11 cellular contexts compared by ENCODE assay signal in the genomic region with DNA sequence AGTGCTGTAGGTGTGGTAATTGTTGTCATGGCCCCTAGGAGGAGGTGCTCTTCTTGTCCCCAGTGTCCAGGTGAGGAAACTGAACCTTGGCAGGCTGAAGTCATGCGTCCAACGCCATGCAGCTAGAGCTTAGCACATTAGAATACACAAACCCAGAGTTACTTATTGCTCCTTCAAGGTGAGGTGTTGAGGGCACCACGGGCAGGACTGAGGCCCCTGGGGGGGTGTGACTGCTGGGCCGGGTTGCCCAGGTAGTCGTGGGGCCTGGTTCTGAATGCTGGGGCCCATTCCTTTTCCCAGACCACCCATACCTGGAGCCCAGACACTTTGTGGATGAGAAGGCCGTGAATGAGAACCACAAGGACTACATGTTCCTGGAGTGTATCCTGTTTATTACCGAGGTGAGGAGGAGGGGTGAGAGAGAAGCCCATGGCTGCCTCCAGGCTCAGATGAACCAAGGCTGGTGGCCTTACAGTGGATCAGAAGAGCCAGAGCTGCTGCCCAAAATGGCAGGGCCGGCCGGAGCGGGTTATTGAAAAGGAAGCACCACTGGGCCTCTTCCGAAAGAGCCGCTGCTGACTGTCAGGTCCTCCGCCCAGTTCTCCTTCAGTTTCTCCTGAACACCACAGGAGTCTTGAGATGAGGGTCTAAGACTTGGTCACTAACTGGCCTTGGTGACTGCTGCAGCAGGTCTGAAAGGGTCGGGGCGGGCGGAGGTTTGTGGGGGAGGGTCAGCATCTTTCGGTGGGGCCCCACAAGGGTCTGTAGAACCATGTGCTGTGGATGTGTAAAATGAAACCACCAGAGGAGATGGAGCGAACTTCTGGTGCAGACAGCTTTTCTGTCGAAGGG. TPM values are rescaled to one million over a fixed set of nuclear protein-coding genes. Genes with fewer than 3 reads are reported as not detected.
A peak's percentile ranks its signal among the peaks of the same experiment; 100 is the strongest.
DNase-seq lines count a peak whose midpoint lies in the region; ATAC-seq and TF ChIP-seq lines count a peak whose summit lies in the region.
"Had no signal": no experiment of that assay in that cellular context is flagged by ENCODE, and none has a peak within 500 bp of the region (broad histone marks: within the 10 kb centered on the region; RNA-seq: fewer than 3 reads in every experiment).

No MANE protein-coding gene starts in this region.

- DNase-seq in activated naive CD4-positive, alpha-beta T cell treated with anti-CD3 and anti-CD28 coated beads, Interleukin-2, amount 10 ng/mL, durations not matched to agents 7 days and 5 days: no peak
- no peak for DNase-seq in activated naive CD4-positive, alpha-beta T cell treated with anti-CD3 and anti-CD28 coated beads, Interleukin-2, amount 50 U/mL, for 16 hours
- DNase-seq in dorsolateral prefrontal cortex (no peak), nephron progenitor cell (no peak), transverse colon (no peak), anterior cingulate cortex (lab: John Stamatoyannopoulos, UW) (no peak)
- no peak for DNase-seq in activated CD8-positive, alpha-beta memory T cell treated with anti-CD3 and anti-CD28 coated beads, Interleukin-2, amount 10 ng/mL, durations not matched to agents 7 days and 5 days
- DNase-seq: GF-D8, NCI-H2081 had no signal

- H3K36me3 ChIP-seq in transverse colon: no peaks in the 10 kb centered on the region

- H3K4me3 Mint-ChIP-seq in activated naive CD4-positive, alpha-beta T cell treated with anti-CD3 and anti-CD28 coated beads, Interleukin-2, amount 10 ng/mL, durations not matched to agents 7 days and 5 days: no peak overlapping the region
- H3K4me3 Mint-ChIP-seq in nephron progenitor cell: peak overlapping the region; percentile 38
- no peak overlapping the region for H3K4me3 Mint-ChIP-seq in activated CD8-positive, alpha-beta memory T cell treated with anti-CD3 and anti-CD28 coated beads, Interleukin-2, amount 10 ng/mL, durations not matched to agents 7 days and 5 days

- no peak for TF ChIP-seq EP300 in transverse colon (IDR thresholded peaks at IDR 0.05; ENCODE audit: low read depth)

- H3K36me3 Mint-ChIP-seq in activated naive CD4-positive, alpha-beta T cell treated with anti-CD3 and anti-CD28 coated beads, Interleukin-2, amount 10 ng/mL, durations not matched to agents 7 days and 5 days: peaks cover 26% of the 10 kb centered on the region
- peaks cover 17% of the 10 kb centered on the region for H3K36me3 Mint-ChIP-seq in nephron progenitor cell (ENCODE audit: low read depth)
- peaks cover 12% of the 10 kb centered on the region for H3K36me3 Mint-ChIP-seq in activated CD8-positive, alpha-beta memory T cell treated with anti-CD3 and anti-CD28 coated beads, Interleukin-2, amount 10 ng/mL, durations not matched to agents 7 days and 5 days

- H3K27ac ChIP-seq in dorsolateral prefrontal cortex (peak overlapping the region in 53 of 59 donors; percentile 6 to 100 (median 100)), transverse colon (peak overlapping the region; percentile 99 to 100 (median 100))

- H3K4me3 ChIP-seq in dorsolateral prefrontal cortex (no peak overlapping the region), transverse colon (no peak overlapping the region)

- no peak for TF ChIP-seq POLR2A in transverse colon (IDR thresholded peaks at IDR 0.05)

- H3K27me3 ChIP-seq in dorsolateral prefrontal cortex (no peaks in the 10 kb centered on the region), transverse colon (no peaks in the 10 kb centered on the region)

- H3K9me3 ChIP-seq in transverse colon: no peaks in the 10 kb centered on the region

- H3K9me3 Mint-ChIP-seq in activated naive CD4-positive, alpha-beta T cell treated with anti-CD3 and anti-CD28 coated beads, Interleukin-2, amount 10 ng/mL, durations not matched to agents 7 days and 5 days: no peaks in the 10 kb centered on the region
- no peaks in the 10 kb centered on the region for H3K9me3 Mint-ChIP-seq in nephron progenitor cell
- H3K9me3 Mint-ChIP-seq in activated CD8-positive, alpha-beta memory T cell treated with anti-CD3 and anti-CD28 coated beads, Interleukin-2, amount 10 ng/mL, durations not matched to agents 7 days and 5 days (ENCODE audit: low read depth): no peaks in the 10 kb centered on the region
- H3K9me3 Mint-ChIP-seq: activated T-helper 2 cell treated with anti-CD3 and anti-CD28 coated beads, Interferon-gamma antibody, Interleukin-2, Interleukin-4, amounts not matched to agents 10 μg/mL and 5 μg/mL and 100 μg/mL, durations not matched to agents 14 hours and 24 hours and 36 hours had no signal

- TF ChIP-seq CTCF in dorsolateral prefrontal cortex (IDR thresholded peaks at IDR 0.05 in 54 of 56, conservative IDR thresholded peaks at IDR 0.05 in 2 of 56; ENCODE audit: low read depth in 1 of 56, partially characterized antibody in 56 of 56) (no peak), nephron progenitor cell (IDR thresholded peaks at IDR 0.05) (no peak), transverse colon (IDR thresholded peaks at IDR 0.05) (no peak)

- peaks cover 32% of the 10 kb centered on the region for H3K4me1 Mint-ChIP-seq in activated naive CD4-positive, alpha-beta T cell treated with anti-CD3 and anti-CD28 coated beads, Interleukin-2, amount 10 ng/mL, durations not matched to agents 7 days and 5 days
- peaks cover 73% of the 10 kb centered on the region for H3K4me1 Mint-ChIP-seq in nephron progenitor cell
- H3K4me1 Mint-ChIP-seq in activated CD8-positive, alpha-beta memory T cell treated with anti-CD3 and anti-CD28 coated beads, Interleukin-2, amount 10 ng/mL, durations not matched to agents 7 days and 5 days: peaks cover 32% of the 10 kb centered on the region

- H3K27me3 Mint-ChIP-seq in activated naive CD4-positive, alpha-beta T cell treated with anti-CD3 and anti-CD28 coated beads, Interleukin-2, amount 10 ng/mL, durations not matched to agents 7 days and 5 days: no peaks in the 10 kb centered on the region
- H3K27me3 Mint-ChIP-seq in nephron progenitor cell (ENCODE audit: low read depth, poor library complexity): no peaks in the 10 kb centered on the region
- H3K27me3 Mint-ChIP-seq in activated CD8-positive, alpha-beta memory T cell treated with anti-CD3 and anti-CD28 coated beads, Interleukin-2, amount 10 ng/mL, durations not matched to agents 7 days and 5 days: no peaks in the 10 kb centered on the region

- CTCF ChIA-PET in activated naive CD4-positive, alpha-beta T cell treated with anti-CD3 and anti-CD28 coated beads, Interleukin-2, amount 10 ng/mL, durations not matched to agents 7 days and 5 days (lab: Charles Lee): interaction anchor here (1.2 to 3.3 kb wide), 9 partner anchors 35 to 487 kb away, joined by 3 to 22 read pairs (median 6); a partner anchor contains a TSS
- CTCF ChIA-PET in activated CD8-positive, alpha-beta memory T cell treated with anti-CD3 and anti-CD28 coated beads, Interleukin-2, amount 10 ng/mL, durations not matched to agents 7 days and 5 days (lab: Charles Lee): interaction anchor here (1.2 to 14.9 kb wide), 9 partner anchors 10 to 485 kb away, joined by 3 to 254 read pairs (median 8); a partner anchor contains a TSS

- in situ Hi-C loops in transverse colon (cut with MboI; ENCODE audit: low pct_ligation_motif_present in 1 of 4, low pct_unique_long_range_greater_than_20kb in 1 of 4, low sequenced_read_pairs in 3 of 4): loop anchor here (5.0 to 25.0 kb wide), 5 partner anchors 475 to 650 kb away; no protein-coding TSS in a partner anchor

- peaks cover 29 to 46% (median 41%) of the 10 kb centered on the region in 4 donors for H3K4me1 ChIP-seq in transverse colon

- intact Hi-C loops in dorsolateral prefrontal cortex (cut with DNase I) (loop anchor here (1.0 to 10.0 kb wide), 6 partner anchors 37 to 647 kb away; a partner anchor contains a TSS), transverse colon (cut with DNase I; ENCODE audit: low total_unique reads) (loop anchor here (10.0 kb wide), 1 partner anchor 647 kb away; no protein-coding TSS in a partner anchor)

- 88% methylated on average over 17 of the region's 19 CpGs; no CpG with 5 or more reads in 1 of the 2 donors for WGBS in transverse colon (ENCODE audit: low coverage in 1 of 2), 2 donors

- H3K27ac Mint-ChIP-seq in activated naive CD4-positive, alpha-beta T cell treated with anti-CD3 and anti-CD28 coated beads, Interleukin-2, amount 10 ng/mL, durations not matched to agents 7 days and 5 days: peak overlapping the region; percentile 28
- H3K27ac Mint-ChIP-seq in nephron progenitor cell: peak overlapping the region; percentile 92
- no peak overlapping the region for H3K27ac Mint-ChIP-seq in activated CD8-positive, alpha-beta memory T cell treated with anti-CD3 and anti-CD28 coated beads, Interleukin-2, amount 10 ng/mL, durations not matched to agents 7 days and 5 days
- H3K27ac Mint-ChIP-seq: activated T-helper 2 cell treated with anti-CD3 and anti-CD28 coated beads, Interferon-gamma antibody, Interleukin-2, Interleukin-4, amounts not matched to agents 10 μg/mL and 5 μg/mL and 100 μg/mL, durations not matched to agents 14 hours and 24 hours and 36 hours had no signal

- ATAC-seq in HG02642 (IDR thresholded peaks at IDR 0.05; ENCODE audit: poor library complexity, unreplicated experiment): no peak
- ATAC-seq in activated CD8-positive, alpha-beta memory T cell treated with anti-CD3 and anti-CD28 coated beads, Interleukin-2, amount 10 ng/mL, durations not matched to agents 7 days and 5 days: no peak

RNA-seq across cellular contexts. Expression of a gene that starts 26.3 kb away (rescaled TPM):
- total RNA-seq in dorsolateral prefrontal cortex (100 to 1,000 TPM; 149 to 296 (median 203) TPM), transverse colon (100 to 1,000 TPM in 1 of 4 donors, 10 to 100 TPM in 3; 37.4 to 241 (median 66.5) TPM)
- total RNA-seq in activated CD8-positive, alpha-beta memory T cell treated with anti-CD3 and anti-CD28 coated beads, Interleukin-2, amount 10 ng/mL, durations not matched to agents 7 days and 5 days: 100 to 1,000 TPM; 115 to 129 TPM

RNA-seq across cellular contexts. Expression of a gene that starts 26.9 kb away (rescaled TPM):
- total RNA-seq in dorsolateral prefrontal cortex (10 to 100 TPM; 32.6 to 71.0 (median 47.5) TPM), transverse colon (100 to 1,000 TPM; 124 to 161 (median 136) TPM)
- total RNA-seq in activated CD8-positive, alpha-beta memory T cell treated with anti-CD3 and anti-CD28 coated beads, Interleukin-2, amount 10 ng/mL, durations not matched to agents 7 days and 5 days: 10 to 100 TPM; 14.1 to 17.6 TPM

RNA-seq across cellular contexts. Expression of a gene that starts 40.5 kb away (rescaled TPM):
- 10 to 100 TPM in 102 of 120 experiments, 1 to 10 TPM in 18; 4.7 to 34.0 (median 13.8) TPM for total RNA-seq in dorsolateral prefrontal cortex
- total RNA-seq in transverse colon: 1 to 10 TPM; 1.8 to 6.5 (median 5.2) TPM
- 1 to 10 TPM; 4.9 to 6.1 TPM for total RNA-seq in activated CD8-positive, alpha-beta memory T cell treated with anti-CD3 and anti-CD28 coated beads, Interleukin-2, amount 10 ng/mL, durations not matched to agents 7 days and 5 days

RNA-seq across cellular contexts. Expression of a gene that starts 56.6 kb away (rescaled TPM):
- total RNA-seq in dorsolateral prefrontal cortex: 10 to 100 TPM in 118 of 120 experiments, 1 to 10 TPM in 2; 9.9 to 26.6 (median 16.5) TPM
- 10 to 100 TPM; 15.7 to 52.4 (median 38.2) TPM for total RNA-seq in transverse colon
- 10 to 100 TPM; 18.5 to 23.7 TPM for total RNA-seq in activated CD8-positive, alpha-beta memory T cell treated with anti-CD3 and anti-CD28 coated beads, Interleukin-2, amount 10 ng/mL, durations not matched to agents 7 days and 5 days
